ENCODE assay signal across 19 cellular contexts in genomic region chr2:48727560-48727959, GRCh38. TPM values are rescaled to one million over a fixed set of nuclear protein-coding genes. Genes with fewer than 3 reads are reported as not detected.
DNase-seq lines count a peak whose midpoint lies in the region; ATAC-seq and TF ChIP-seq lines count a peak whose summit lies in the region.
"Had no signal": no experiment of that assay in that cellular context is flagged by ENCODE, and none has a peak within 500 bp of the region (broad histone marks: within the 10 kb centered on the region; RNA-seq: fewer than 3 reads in every experiment).

No MANE protein-coding gene starts in this region.

- H3K4me3 ChIP-seq in PC-3 (ENCODE audit: low read length) (no peak overlapping the region), neural progenitor cell (no peak overlapping the region), lower leg skin (ENCODE audit: low read depth, poor library complexity, severe bottlenecking) (no peak overlapping the region)
- H3K4me3 ChIP-seq: body of pancreas, lung, upper lobe of right lung had no signal

- H3K36me3 Mint-ChIP-seq in neural progenitor cell = no peaks in the 10 kb centered on the region
- H3K36me3 Mint-ChIP-seq: IgD-negative memory B cell; stimulated activated memory B cell treated with anti-CD40 and anti-IgM and Interleukin-4, amounts not matched to agents 10 μg/mL and 1 μg/mL and 100 μg/mL, for 72 hours had no signal

- H3K9ac ChIP-seq in PC-3 (ENCODE audit: low read length) (no peak overlapping the region), neural progenitor cell (no peak overlapping the region)

- H3K79me2 ChIP-seq in PC-3 (ENCODE audit: low read length) = no peaks in the 10 kb centered on the region
- no peaks in the 10 kb centered on the region for H3K79me2 ChIP-seq in neural progenitor cell (ENCODE audit: low read depth)

- H3K4me3 Mint-ChIP-seq in neural progenitor cell = no peak overlapping the region
- H3K4me3 Mint-ChIP-seq: HFFc6; IgD-negative memory B cell; stimulated activated memory B cell treated with anti-CD40 and anti-IgM and Interleukin-4, amounts not matched to agents 10 μg/mL and 1 μg/mL and 100 μg/mL, for 72 hours had no signal

- TF ChIP-seq POLR2A in lower leg skin (IDR thresholded peaks at IDR 0.05) = no peak

- no peaks in the 10 kb centered on the region for H4K20me1 ChIP-seq in PC-3 (ENCODE audit: low read length)
- no peaks in the 10 kb centered on the region for H4K20me1 ChIP-seq in neural progenitor cell (ENCODE audit: low read depth)

- CTCF ChIA-PET in PC-3 (lab: Charles Lee) = interaction anchor here (0.6 kb wide), 1 partner anchor 97 kb away, joined by 3 read pairs; no protein-coding TSS in a partner anchor

- 74 to 92% methylated on average over 2 of the region's 2 CpGs for WGBS in lower leg skin, 2 donors

- peaks cover 21% of the 10 kb centered on the region for H3K4me1 Mint-ChIP-seq in neural progenitor cell
- H3K4me1 Mint-ChIP-seq: stimulated activated memory B cell treated with anti-CD40 and anti-IgM and Interleukin-4, amounts not matched to agents 10 μg/mL and 1 μg/mL and 100 μg/mL, for 72 hours had no signal

- no peak overlapping the region for H3K27ac ChIP-seq in PC-3 (ENCODE audit: low read length)
- no peak overlapping the region for H3K27ac ChIP-seq in neural progenitor cell
- H3K27ac ChIP-seq: body of pancreas, upper lobe of right lung had no signal

- H3K27me3 ChIP-seq in PC-3 (ENCODE audit: low read length) = peaks cover 19% of the 10 kb centered on the region
- no peaks in the 10 kb centered on the region for H3K27me3 ChIP-seq in neural progenitor cell
- H3K27me3 ChIP-seq: body of pancreas, upper lobe of right lung had no signal

- intact Hi-C loops in PC-3 (cut with micrococcal nuclease) (loop anchor here (1.0 kb wide), 1 partner anchor 126 kb away; no protein-coding TSS in a partner anchor), lower leg skin (cut with DNase I; ENCODE audit: low total_unique reads) (no loop called here)

- H3K9me3 ChIP-seq in PC-3 (ENCODE audit: low read length) (no peaks in the 10 kb centered on the region), neural progenitor cell (ENCODE audit: low read depth) (no peaks in the 10 kb centered on the region)
- H3K9me3 ChIP-seq: BE2C, body of pancreas, upper lobe of right lung had no signal

- H3K4me1 ChIP-seq in PC-3 (ENCODE audit: insufficient read depth, low read length) (no peaks in the 10 kb centered on the region), neural progenitor cell (peaks cover 20% of the 10 kb centered on the region)
- H3K4me1 ChIP-seq: BE2C, body of pancreas, upper lobe of right lung had no signal

- H3K27ac Mint-ChIP-seq in neural progenitor cell = no peak overlapping the region
- H3K27ac Mint-ChIP-seq: HFFc6; IgD-negative memory B cell; stimulated activated memory B cell treated with anti-CD40 and anti-IgM and Interleukin-4, amounts not matched to agents 10 μg/mL and 1 μg/mL and 100 μg/mL, for 72 hours had no signal

- POLR2A ChIA-PET in PC-3 (lab: Charles Lee; ENCODE audit: unreplicated experiment) = no interaction called here

- H3K9me3 Mint-ChIP-seq in neural progenitor cell = no peaks in the 10 kb centered on the region
- H3K9me3 Mint-ChIP-seq: stimulated activated memory B cell treated with anti-CD40 and anti-IgM and Interleukin-4, amounts not matched to agents 10 μg/mL and 1 μg/mL and 100 μg/mL, for 72 hours had no signal

- H3K36me3 ChIP-seq in PC-3 (ENCODE audit: low read depth, low read length) = no peaks in the 10 kb centered on the region
- H3K36me3 ChIP-seq in neural progenitor cell = no peaks in the 10 kb centered on the region
- H3K36me3 ChIP-seq: BE2C, upper lobe of right lung had no signal

- no peaks in the 10 kb centered on the region for H3K27me3 Mint-ChIP-seq in neural progenitor cell (ENCODE audit: insufficient read depth, low read depth)
- H3K27me3 Mint-ChIP-seq: IgD-negative memory B cell; stimulated activated memory B cell treated with anti-CD40 and anti-IgM and Interleukin-4, amounts not matched to agents 10 μg/mL and 1 μg/mL and 100 μg/mL, for 72 hours had no signal

- DNase-seq in GM03348 (ENCODE audit: low spot score) = peak; percentile 33
- peak; percentile 57 for DNase-seq in PC-3
- peak; percentile 67 for DNase-seq in dedifferentiated amniotic fluid mesenchymal stem cell (ENCODE audit: extremely low spot score)
- no peak for DNase-seq in neural progenitor cell (ENCODE audit: low spot score)
- DNase-seq in omental fat pad (ENCODE audit: low spot score) = no peak
- no peak for DNase-seq in NCI-H2171 treated with DMSO at 0.1 percent for 48 hours (lab: John Stamatoyannopoulos, UW)
- no peak for DNase-seq in COR-L47 (lab: John Stamatoyannopoulos, UW)
- no peak for DNase-seq in lower leg skin (ENCODE audit: low spot score in 2 of 2)
- DNase-seq: activated CD4-positive, CD25-positive, alpha-beta regulatory T cell; activated gamma-delta T cell; BE2C; body of pancreas; DMS153; effector CD4-positive, alpha-beta T cell; HFFc6; upper lobe of right lung had no signal

- H3K4me2 ChIP-seq in PC-3 (ENCODE audit: low read length) (no peak overlapping the region), neural progenitor cell (no peak overlapping the region)

- peak; percentile 35 for ATAC-seq in PC-3
- ATAC-seq in omental fat pad (ENCODE audit: low FRiP score) = no peak
- ATAC-seq: body of pancreas; stimulated activated memory B cell treated with anti-CD40 and anti-IgM and Interleukin-4, amounts not matched to agents 10 μg/mL and 1 μg/mL and 100 μg/mL, for 72 hours; upper lobe of right lung had no signal

- H3K9me2 ChIP-seq in PC-3 (replicated peaks; ENCODE audit: low read length) = no peaks in the 10 kb centered on the region

- no TSS peak for BruUV-seq in PC-3 (replicated peaks; lab: Mats Ljungman, UMichigan)

- no peaks in the 10 kb centered on the region for H3F3A ChIP-seq in PC-3 (ENCODE audit: low read length, unreplicated experiment)
- no peaks in the 10 kb centered on the region for H3F3A ChIP-seq in neural progenitor cell (ENCODE audit: low read depth)

- TF ChIP-seq CTCF in PC-3 (conservative IDR thresholded peaks at IDR 0.05; ENCODE audit: low read depth, low read length) (peak; percentile 54), neural progenitor cell (IDR thresholded peaks at IDR 0.05) (peak; percentile 37), omental fat pad (IDR thresholded peaks at IDR 0.05) (no peak), lower leg skin (IDR thresholded peaks at IDR 0.05) (no peak)

- H2AFZ ChIP-seq in PC-3 (ENCODE audit: low read length) (no peak overlapping the region), neural progenitor cell (replicated peaks) (no peak overlapping the region)

RNA-seq across cellular contexts. Expression of gene LHCGR, which starts 28.0 kb away (rescaled TPM):
- total RNA-seq in PC-3 (2014; rRNA removed) = not detected in 2 replicates
- total RNA-seq in neural progenitor cell (ENCODE audit: low replicate concordance) = not detected in 2 replicates
- 10 to 100 TPM in 1 of 4 donors, 1 to 10 TPM in 1, under 1 TPM in 1, not detected in 1; 0.96 to 13.1 (median 1.2) TPM for total RNA-seq in omental fat pad
- under 1 TPM in 1 of 4 donors, not detected in 3; 0.19 TPM for total RNA-seq in lower leg skin
- total RNA-seq: body of pancreas, HFFc6, upper lobe of right lung had no signal

Comparison
In these comparisons a context has a peak if more than half of its experiments do, and no peak if none do; other contexts are left out.
1. DNase-seq: peak in GM03348 (single experiment), PC-3 (single experiment) and dedifferentiated amniotic fluid mesenchymal stem cell (single experiment); none in neural progenitor cell (single experiment), omental fat pad (single experiment), NCI-H2171 treated with DMSO at 0.1 percent for 48 hours (single experiment), COR-L47 (single experiment) and lower leg skin (0 of 2).
2. CTCF ChIP-seq: peak in PC-3 (single experiment) and neural progenitor cell (single experiment); none in omental fat pad (0 of 3) and lower leg skin (0 of 3).